In the genomic region with DNA sequence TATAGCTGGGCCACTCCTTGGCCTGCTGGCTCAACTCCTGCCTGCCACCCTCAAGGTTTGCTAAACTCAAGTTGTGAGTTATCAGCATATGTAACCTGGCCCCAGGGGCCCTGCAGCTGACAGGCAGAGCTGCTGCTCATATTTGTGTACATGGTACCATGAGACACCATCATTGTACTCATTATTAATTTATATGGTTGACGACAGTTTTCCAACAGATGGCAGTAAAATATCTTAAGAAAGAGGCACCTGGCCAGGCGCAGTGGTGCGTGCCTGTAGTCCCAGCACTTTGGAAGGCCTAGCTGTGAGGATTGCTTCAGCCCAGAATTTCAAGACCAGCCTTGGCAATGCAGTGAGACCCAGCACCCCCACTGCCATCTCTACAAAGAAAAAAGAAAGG, we compare ENCODE assay signal across 16 cellular contexts. TPM values are rescaled to one million over a fixed set of nuclear protein-coding genes. Genes with fewer than 3 reads are reported as not detected.
DNase-seq lines count a peak whose midpoint lies in the region; ATAC-seq and TF ChIP-seq lines count a peak whose summit lies in the region.
"Had no signal": no experiment of that assay in that cellular context is flagged by ENCODE, and none has a peak within 500 bp of the region (broad histone marks: within the 10 kb centered on the region; RNA-seq: fewer than 3 reads in every experiment).

No MANE protein-coding gene starts in this region.

- H3K79me1 ChIP-seq in mesenchymal stem cell (replicated peaks; ENCODE audit: low read length, poor library complexity, severe bottlenecking): peaks cover 1% of the 10 kb centered on the region
- no peaks in the 10 kb centered on the region for H3K79me1 ChIP-seq in mesendoderm (ENCODE audit: low read length)

- H2BK5ac ChIP-seq in mesenchymal stem cell (ENCODE audit: low read depth, low read length, poor library complexity, severe bottlenecking) (no peak overlapping the region), mesendoderm (ENCODE audit: low read length) (no peak overlapping the region)

- no peak overlapping the region for H3K14ac ChIP-seq in mesenchymal stem cell (ENCODE audit: low read length in 2 of 2)

- H3K4ac ChIP-seq in mesenchymal stem cell (ENCODE audit: low read depth in 1 of 2, low read length in 2 of 2) (no peak overlapping the region), mesendoderm (ENCODE audit: low read depth, low read length) (no peak overlapping the region)

- TF ChIP-seq CTCF in RWPE2 (IDR thresholded peaks at IDR 0.05; ENCODE audit: poor library complexity, severe bottlenecking): peak; percentile 19

- no peaks in the 10 kb centered on the region for H3K79me2 ChIP-seq in mesendoderm (ENCODE audit: control insufficient read depth, insufficient read depth, low read length)

- no peak overlapping the region for H3K23ac ChIP-seq in mesenchymal stem cell (ENCODE audit: low read length in 2 of 2)
- no peak overlapping the region for H3K23ac ChIP-seq in mesendoderm (ENCODE audit: low read length)

- H3K4me1 ChIP-seq in RWPE2 (ENCODE audit: insufficient read depth, poor library complexity, severe bottlenecking): peaks cover 10% of the 10 kb centered on the region
- H3K4me1 ChIP-seq in mesenchymal stem cell (ENCODE audit: control insufficient read depth, insufficient read depth, low read depth, low read length): peaks cover 5% of the 10 kb centered on the region
- H3K4me1 ChIP-seq in mesendoderm (ENCODE audit: control insufficient read depth, low read depth, low read length): no peaks in the 10 kb centered on the region

- DNase-seq in NCI-H446 treated with DMSO at 0.1 percent for 48 hours (lab: John Stamatoyannopoulos, UW): peak; percentile 20
- DNase-seq in NCI-H446 (lab: John Stamatoyannopoulos, UW): no peak
- DNase-seq in HT1080 (ENCODE audit: low read depth): peak; percentile 32
- no peak for DNase-seq in RWPE2 (ENCODE audit: low spot score)
- no peak for DNase-seq in mesenchymal stem cell
- no peak for DNase-seq in mesendoderm
- DNase-seq in pons (ENCODE audit: low spot score): no peak
- DNase-seq: activated T-cell treated with anti-CD3 and anti-CD28 coated beads for 4 hours, DMS153, NCI-H2227 treated with DMSO at 0.1 percent for 48 hours had no signal

- no peak overlapping the region for H2BK120ac ChIP-seq in mesenchymal stem cell (ENCODE audit: low read depth, low read length)
- no peak overlapping the region for H2BK120ac ChIP-seq in mesendoderm (ENCODE audit: low read depth, low read length)

- no peak overlapping the region for H3K4me3 ChIP-seq in RWPE2 (ENCODE audit: severe bottlenecking)
- no peak overlapping the region for H3K4me3 ChIP-seq in mesenchymal stem cell (ENCODE audit: insufficient read depth in 1 of 2, low read depth in 1 of 2, low read length in 2 of 2)
- H3K4me3 ChIP-seq in mesendoderm (ENCODE audit: low read length): no peak overlapping the region
- H3K4me3 ChIP-seq: SJSA1, tibial nerve had no signal

- no peak overlapping the region for H4K91ac ChIP-seq in mesenchymal stem cell (ENCODE audit: low read length)

- H3K56ac ChIP-seq in mesendoderm (ENCODE audit: low read length): no peak overlapping the region

- H3K9me3 ChIP-seq in RWPE2 (ENCODE audit: severe bottlenecking) (no peaks in the 10 kb centered on the region), mesenchymal stem cell (ENCODE audit: control insufficient read depth, low read length) (no peaks in the 10 kb centered on the region)
- H3K9me3 ChIP-seq: SJSA1, tibial nerve had no signal

- H3K27me3 ChIP-seq in RWPE2 (ENCODE audit: insufficient read depth, poor library complexity, severe bottlenecking): no peaks in the 10 kb centered on the region
- no peaks in the 10 kb centered on the region for H3K27me3 ChIP-seq in mesenchymal stem cell (ENCODE audit: control insufficient read depth in 1 of 2, insufficient read depth in 1 of 2, low read length in 2 of 2)
- no peaks in the 10 kb centered on the region for H3K27me3 ChIP-seq in mesendoderm (ENCODE audit: insufficient read depth, low read length, poor library complexity)
- H3K27me3 ChIP-seq: SJSA1, tibial nerve had no signal

- ATAC-seq in RWPE2 (ENCODE audit: low read depth) (peak; percentile 16; the same call in 2 of the 3 replicates), HG03442 (IDR thresholded peaks at IDR 0.05; ENCODE audit: unreplicated experiment) (no peak)

- H4K8ac ChIP-seq in mesenchymal stem cell (ENCODE audit: low read length) (peak overlapping the region; percentile 19), mesendoderm (ENCODE audit: low read depth, low read length) (no peak overlapping the region)

- no peak overlapping the region for H2BK15ac ChIP-seq in mesenchymal stem cell (ENCODE audit: low read depth, poor library complexity, severe bottlenecking)
- H2BK15ac ChIP-seq in mesendoderm (replicated peaks; ENCODE audit: low read depth): no peak overlapping the region

- H2AK5ac ChIP-seq in mesenchymal stem cell (ENCODE audit: low read length, severe bottlenecking) (no peak overlapping the region), mesendoderm (ENCODE audit: low read length) (no peak overlapping the region)

- no peak overlapping the region for H2BK12ac ChIP-seq in mesenchymal stem cell (ENCODE audit: low read length in 2 of 2)

- H3K9ac ChIP-seq in mesenchymal stem cell (ENCODE audit: low read length) (no peak overlapping the region), mesendoderm (ENCODE audit: low read length) (no peak overlapping the region)
- H3K9ac ChIP-seq: KMS-11 had no signal

- 99% methylated on average over 3 of the region's 3 CpGs for WGBS in mesenchymal stem cell
- WGBS in mesendoderm (ENCODE audit: extremely low coverage, insufficient coverage, low lambda C conversion rate): no CpG with 5 or more reads among the region's 3 CpGs

- H4K5ac ChIP-seq in mesendoderm (ENCODE audit: low read length): no peak overlapping the region

- no peak overlapping the region for H3K27ac ChIP-seq in RWPE2 (ENCODE audit: poor library complexity, severe bottlenecking)
- no peak overlapping the region for H3K27ac ChIP-seq in mesenchymal stem cell (ENCODE audit: low read length, poor library complexity, severe bottlenecking)
- no peak overlapping the region for H3K27ac ChIP-seq in mesendoderm (ENCODE audit: low read depth, low read length)
- H3K27ac ChIP-seq: epithelial cell of prostate, KMS-11, SJSA1, tibial nerve, VCaP had no signal

- H3K4me2 ChIP-seq in mesenchymal stem cell (ENCODE audit: low read length, poor library complexity, severe bottlenecking) (no peak overlapping the region), mesendoderm (ENCODE audit: low read length) (no peak overlapping the region)
- H3K4me2 ChIP-seq: KMS-11 had no signal

- H3K36me3 ChIP-seq in RWPE2 (ENCODE audit: low read depth) (peaks cover 18% of the 10 kb centered on the region), mesenchymal stem cell (ENCODE audit: control insufficient read depth in 1 of 2, insufficient read depth in 2 of 2, low read depth in 1 of 2, low read length in 2 of 2) (peaks cover 9 to 21% of the 10 kb centered on the region in 2 experiments), mesendoderm (ENCODE audit: control insufficient read depth, insufficient read depth, low read length) (no peaks in the 10 kb centered on the region)
- H3K36me3 ChIP-seq: SJSA1 had no signal

- H2AFZ ChIP-seq in mesenchymal stem cell (ENCODE audit: low read depth, low read length): no peak overlapping the region

- no peak overlapping the region for H3K18ac ChIP-seq in mesenchymal stem cell (ENCODE audit: low read depth in 1 of 2, low read length in 2 of 2)
- no peak overlapping the region for H3K18ac ChIP-seq in mesendoderm (ENCODE audit: low read length)

RNA-seq across cellular contexts. Expression of a gene that starts 11.4 kb away (rescaled TPM):
- total RNA-seq in HT1080 (2014; rRNA removed; shearing (Covaris generic)): 45.6 and 53.5 TPM in 2 replicates
- polyA plus RNA-seq in HT1080 (2015; cell fraction: cytosol; rRNA removed): 47.9 and 55.4 TPM in 2 replicates
- 54.3 and 61.7 TPM in 2 replicates for polyA plus RNA-seq in HT1080 (2015; cell fraction: nucleus; rRNA removed)
- 55.3 TPM for polyA plus RNA-seq in mesenchymal stem cell (2013, experiment 1 of 2)
- polyA plus RNA-seq in mesenchymal stem cell (2013, experiment 2 of 2): 56.6 TPM
- polyA plus RNA-seq in mesendoderm (2013, experiment 1 of 2): 38.4 TPM
- 41.5 TPM for polyA plus RNA-seq in mesendoderm (2013, experiment 2 of 2)

RNA-seq across cellular contexts. Expression of a gene that starts 37.8 kb away (rescaled TPM):
- 34.3 and 45.8 TPM in 2 replicates for total RNA-seq in HT1080 (2014; rRNA removed; shearing (Covaris generic))
- polyA plus RNA-seq in HT1080 (2015; cell fraction: cytosol; rRNA removed): 25.4 and 29.6 TPM in 2 replicates
- polyA plus RNA-seq in HT1080 (2015; cell fraction: nucleus; rRNA removed): 64.6 and 80.8 TPM in 2 replicates
- 40.9 TPM for polyA plus RNA-seq in mesenchymal stem cell (2013, experiment 1 of 2)
- polyA plus RNA-seq in mesenchymal stem cell (2013, experiment 2 of 2): 42.9 TPM
- 45.8 TPM for polyA plus RNA-seq in mesendoderm (2013, experiment 1 of 2)
- 44.7 TPM for polyA plus RNA-seq in mesendoderm (2013, experiment 2 of 2)

Comparison
In these comparisons a context has a peak if more than half of its experiments do, and no peak if none do; other contexts are left out.
1. DNase-seq: peak in NCI-H446 treated with DMSO at 0.1 percent for 48 hours (single experiment) and HT1080 (single experiment); none in NCI-H446 (0 of 2), RWPE2 (single experiment), mesenchymal stem cell (single experiment), mesendoderm (single experiment) and pons (single experiment).